20 cellular contexts compared by ENCODE assay signal in genomic region chr2:75570024-75570947, GRCh38. TPM values are rescaled to one million over a fixed set of nuclear protein-coding genes. Genes with fewer than 3 reads are reported as not detected.
DNase-seq lines count a peak whose midpoint lies in the region; ATAC-seq and TF ChIP-seq lines count a peak whose summit lies in the region.
"Had no signal": no experiment of that assay in that cellular context is flagged by ENCODE, and none has a peak within 500 bp of the region (broad histone marks: within the 10 kb centered on the region; RNA-seq: fewer than 3 reads in every experiment).

No MANE protein-coding gene starts in this region.

- H2AFZ ChIP-seq in DND-41 (ENCODE audit: low read depth, low read length) = peak overlapping the region; percentile 40

- peaks cover 8% of the 10 kb centered on the region; the same call in 1 of the 2 replicates for H3K79me2 ChIP-seq in DND-41 (ENCODE audit: insufficient read depth, low read length)

- H3K36me3 ChIP-seq in DND-41 (ENCODE audit: insufficient read depth, low read length) = no peaks in the 10 kb centered on the region
- H3K36me3 ChIP-seq: prostate gland had no signal

- no peak overlapping the region for H3K4me3 Mint-ChIP-seq in mesothelial cell of epicardium
- no peak overlapping the region for H3K4me3 Mint-ChIP-seq in stimulated activated memory B cell treated with anti-CD40 and anti-IgM and Interleukin-4, amounts not matched to agents 10 μg/mL and 1 μg/mL and 100 μg/mL, for 72 hours
- H3K4me3 Mint-ChIP-seq: activated naive CD4-positive, alpha-beta T cell treated with anti-CD3 and anti-CD28 coated beads, Interleukin-2, amount 10 ng/mL, durations not matched to agents 7 days and 5 days; activated T-cell treated with anti-CD3 and anti-CD28 coated beads, Interleukin-2, amount 50 U/mL, for 72 hours; central memory CD8-positive, alpha-beta T cell; naive thymus-derived CD4-positive, alpha-beta T cell had no signal

- no peak for ATAC-seq in DND-41 (ENCODE audit: insufficient read depth, low read depth)
- peak; percentile 20 for ATAC-seq in stimulated activated memory B cell treated with anti-CD40 and anti-IgM and Interleukin-4, amounts not matched to agents 10 μg/mL and 1 μg/mL and 100 μg/mL, for 72 hours
- ATAC-seq in GM18873 (IDR thresholded peaks at IDR 0.05; ENCODE audit: low FRiP score, unreplicated experiment) = no peak
- no peak for ATAC-seq in HG03354 (IDR thresholded peaks at IDR 0.05; ENCODE audit: poor library complexity, severe bottlenecking, unreplicated experiment)
- ATAC-seq: activated T-cell treated with anti-CD3 and anti-CD28 coated beads, Interleukin-2, amount 50 U/mL, for 72 hours; esophagus mucosa; naive thymus-derived CD4-positive, alpha-beta T cell had no signal

- no peak for DNase-seq in DND-41
- no peak for DNase-seq in epithelial cell of proximal tubule (ENCODE audit: low read depth)
- no peak for DNase-seq in mesothelial cell of epicardium (ENCODE audit: low spot score in 2 of 2, unreplicated experiment in 2 of 2)
- DNase-seq in OCI-M1 (lab: John Stamatoyannopoulos, UW) = no peak
- no peak for DNase-seq in activated CD8-positive, alpha-beta memory T cell treated with anti-CD3 and anti-CD28 coated beads, Interleukin-2, amount 50 U/mL, for 48 hours
- DNase-seq: activated naive CD4-positive, alpha-beta T cell treated with anti-CD3 and anti-CD28 coated beads, Interleukin-2, amount 10 ng/mL, durations not matched to agents 7 days and 5 days; activated T-cell treated with anti-CD3 and anti-CD28 coated beads, Interleukin-2, amount 50 U/mL, for 72 hours; effector CD4-positive, alpha-beta T cell; mammary epithelial cell; naive thymus-derived CD4-positive, alpha-beta T cell; NCI-H1092; NCI-H226; Right ventricle myocardium superior; stimulated activated CD4-positive, alpha-beta T cell treated with anti-CD3 and anti-CD28 coated beads, Interleukin-1b, Interleukin-23, amount 100 ng/mL, for 48 hours had no signal

- H3K27ac Mint-ChIP-seq in mesothelial cell of epicardium = peak overlapping the region; percentile 51
- no peak overlapping the region for H3K27ac Mint-ChIP-seq in stimulated activated memory B cell treated with anti-CD40 and anti-IgM and Interleukin-4, amounts not matched to agents 10 μg/mL and 1 μg/mL and 100 μg/mL, for 72 hours
- H3K27ac Mint-ChIP-seq: activated naive CD4-positive, alpha-beta T cell treated with anti-CD3 and anti-CD28 coated beads, Interleukin-2, amount 10 ng/mL, durations not matched to agents 7 days and 5 days; activated T-cell treated with anti-CD3 and anti-CD28 coated beads, Interleukin-2, amount 50 U/mL, for 72 hours; naive thymus-derived CD4-positive, alpha-beta T cell had no signal

- H3K4me2 ChIP-seq in DND-41 (ENCODE audit: insufficient read depth, low read length) = peak overlapping the region; percentile 58

- no peaks in the 10 kb centered on the region for H3K36me3 Mint-ChIP-seq in mesothelial cell of epicardium
- H3K36me3 Mint-ChIP-seq in stimulated activated memory B cell treated with anti-CD40 and anti-IgM and Interleukin-4, amounts not matched to agents 10 μg/mL and 1 μg/mL and 100 μg/mL, for 72 hours = no peaks in the 10 kb centered on the region
- H3K36me3 Mint-ChIP-seq: activated naive CD4-positive, alpha-beta T cell treated with anti-CD3 and anti-CD28 coated beads, Interleukin-2, amount 10 ng/mL, durations not matched to agents 7 days and 5 days had no signal

- H3K27ac ChIP-seq in DND-41 (ENCODE audit: low read length) = peak overlapping the region; percentile 85
- H3K27ac ChIP-seq: prostate gland had no signal

- H3K27me3 Mint-ChIP-seq in mesothelial cell of epicardium (ENCODE audit: low read depth) = no peaks in the 10 kb centered on the region
- peaks cover 41% of the 10 kb centered on the region for H3K27me3 Mint-ChIP-seq in stimulated activated memory B cell treated with anti-CD40 and anti-IgM and Interleukin-4, amounts not matched to agents 10 μg/mL and 1 μg/mL and 100 μg/mL, for 72 hours

- H3K9me3 ChIP-seq in DND-41 (ENCODE audit: insufficient read depth, low read length, severe bottlenecking) = no peaks in the 10 kb centered on the region
- H3K9me3 ChIP-seq: prostate gland had no signal

- H3K9ac ChIP-seq in DND-41 (ENCODE audit: low read depth, low read length) = peak overlapping the region; percentile 48

- H3K4me1 Mint-ChIP-seq in mesothelial cell of epicardium = peaks cover 46% of the 10 kb centered on the region
- H3K4me1 Mint-ChIP-seq in stimulated activated memory B cell treated with anti-CD40 and anti-IgM and Interleukin-4, amounts not matched to agents 10 μg/mL and 1 μg/mL and 100 μg/mL, for 72 hours = no peaks in the 10 kb centered on the region
- H3K4me1 Mint-ChIP-seq: activated naive CD4-positive, alpha-beta T cell treated with anti-CD3 and anti-CD28 coated beads, Interleukin-2, amount 10 ng/mL, durations not matched to agents 7 days and 5 days; central memory CD8-positive, alpha-beta T cell had no signal

- H4K20me1 ChIP-seq in DND-41 (ENCODE audit: insufficient read depth, low read length) = no peaks in the 10 kb centered on the region

- H3K27me3 ChIP-seq in DND-41 (ENCODE audit: insufficient read depth, low read length, poor library complexity) = no peaks in the 10 kb centered on the region

- peaks cover 98% of the 10 kb centered on the region for H3K4me1 ChIP-seq in DND-41 (ENCODE audit: insufficient read depth, low read length)
- H3K4me1 ChIP-seq: prostate gland had no signal

- no peak for TF ChIP-seq CTCF in DND-41 (IDR thresholded peaks at IDR 0.05; ENCODE audit: borderline replicate concordance, extremely low read depth, low read length, poor library complexity, severe bottlenecking)
- no peak for TF ChIP-seq CTCF in epithelial cell of proximal tubule (conservative IDR thresholded peaks at IDR 0.05; ENCODE audit: low read depth, low read length)
- no peak for TF ChIP-seq CTCF in mesothelial cell of epicardium (IDR thresholded peaks at IDR 0.05; ENCODE audit: unreplicated experiment)

- H3K4me3 ChIP-seq in DND-41 (ENCODE audit: low read depth in 1 of 2, low read length in 2 of 2) (peak overlapping the region in 1 of 2 experiments; percentile 14; a peak in 2 of 4 replicates), epithelial cell of proximal tubule (ENCODE audit: low read depth, low read length) (peak overlapping the region; percentile 53)
- H3K4me3 ChIP-seq: prostate gland had no signal

- H3K9me3 Mint-ChIP-seq in mesothelial cell of epicardium = peaks cover 7% of the 10 kb centered on the region
- H3K9me3 Mint-ChIP-seq in stimulated activated memory B cell treated with anti-CD40 and anti-IgM and Interleukin-4, amounts not matched to agents 10 μg/mL and 1 μg/mL and 100 μg/mL, for 72 hours = peaks cover 6% of the 10 kb centered on the region
- H3K9me3 Mint-ChIP-seq: activated naive CD4-positive, alpha-beta T cell treated with anti-CD3 and anti-CD28 coated beads, Interleukin-2, amount 10 ng/mL, durations not matched to agents 7 days and 5 days; activated T-cell treated with anti-CD3 and anti-CD28 coated beads, Interleukin-2, amount 50 U/mL, for 72 hours; central memory CD8-positive, alpha-beta T cell had no signal

RNA-seq across cellular contexts. Expression of gene EVA1A, which starts 9.5 kb away (rescaled TPM):
- 53.7 and 67.0 TPM in 2 replicates for total RNA-seq in epithelial cell of proximal tubule
- 9.3 to 12.0 TPM (median 11.5 TPM) in 3 replicates for total RNA-seq in mesothelial cell of epicardium
